In the genomic region with DNA sequence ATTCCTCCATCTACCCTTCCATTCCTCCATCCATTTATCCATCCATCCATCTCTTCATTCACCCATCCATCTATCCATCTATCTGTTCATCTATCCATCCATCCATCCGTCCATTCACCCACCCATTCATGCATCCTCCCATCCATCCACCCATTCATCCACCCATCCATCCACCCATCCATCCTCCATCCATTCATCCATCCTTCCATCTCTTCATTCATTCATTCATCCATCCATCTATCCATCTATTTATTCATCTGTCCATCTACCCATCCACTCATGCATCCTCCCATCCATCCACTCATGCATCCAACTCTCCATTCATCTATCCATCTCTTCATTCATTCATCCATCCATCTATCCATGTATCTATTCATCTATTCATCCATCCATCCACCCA, we compare ENCODE assay signal across 1 cellular context.
TF ChIP-seq lines count a peak whose summit lies in the region.

No MANE protein-coding gene starts in this region.

TF ChIP-seq in HEK293, 187 proteins besides CTCF, POLR2A, EP300 and RAD21 (continued from another document):
- TF ChIP-seq ZNF639 (tag by site-specific recombination; IDR thresholded peaks at IDR 0.05) (no peak), GLI2 (tag by site-specific recombination; IDR thresholded peaks at IDR 0.05; ENCODE audit: borderline replicate concordance, low read depth) (no peak), ZNF302 (tag by site-specific recombination; IDR thresholded peaks at IDR 0.05; ENCODE audit: low read depth) (no peak)
